Comparison of ENCODE assay signal across 21 cellular contexts in genomic region chr13:103394670-103395069, GRCh38.
"Had no signal": no experiment of that assay in that cellular context is flagged by ENCODE, and none has a peak within 500 bp of the region (broad histone marks: within the 10 kb centered on the region; RNA-seq: fewer than 3 reads in every experiment).

No MANE protein-coding gene starts in this region.

- H3K27ac ChIP-seq: coronary artery, dorsolateral prefrontal cortex, esophagus muscularis mucosa, foreskin keratinocyte, gastroesophageal sphincter, heart left ventricle, hepatocyte, left ventricle myocardium inferior, lower lobe of right lung had no signal

- H3K4me1 ChIP-seq: foreskin keratinocyte, gastroesophageal sphincter, heart left ventricle, left ventricle myocardium inferior, lower lobe of right lung had no signal

- H3K27me3 ChIP-seq: dorsolateral prefrontal cortex, esophagus muscularis mucosa, foreskin keratinocyte, gastroesophageal sphincter, heart left ventricle, hepatocyte had no signal

- H3K4me3 ChIP-seq: coronary artery, dorsolateral prefrontal cortex, esophagus muscularis mucosa, gastroesophageal sphincter, heart left ventricle, hepatocyte, left ventricle myocardium inferior, lower lobe of right lung, mucosa of descending colon had no signal

- H3K9me3 ChIP-seq: esophagus muscularis mucosa, gastroesophageal sphincter, left ventricle myocardium inferior, lower lobe of right lung, mucosa of descending colon had no signal

- H3K36me3 ChIP-seq: esophagus muscularis mucosa, gastroesophageal sphincter, heart left ventricle, left ventricle myocardium inferior, lower lobe of right lung had no signal

- DNase-seq: dermis blood vessel endothelial cell; dorsolateral prefrontal cortex; effector CD4-positive, alpha-beta T cell; effector memory CD4-positive, alpha-beta T cell; foreskin keratinocyte; heart left ventricle; hypothalamus; immature natural killer cell; islet precursor cell; kidney; kidney glomerular epithelial cell; left colon; left ventricle myocardium inferior; lower lobe of right lung; mesenchymal stem cell; mucosa of descending colon; naive B cell had no signal
